Comparison of ENCODE assay signal across 10 cellular contexts in the genomic region with DNA sequence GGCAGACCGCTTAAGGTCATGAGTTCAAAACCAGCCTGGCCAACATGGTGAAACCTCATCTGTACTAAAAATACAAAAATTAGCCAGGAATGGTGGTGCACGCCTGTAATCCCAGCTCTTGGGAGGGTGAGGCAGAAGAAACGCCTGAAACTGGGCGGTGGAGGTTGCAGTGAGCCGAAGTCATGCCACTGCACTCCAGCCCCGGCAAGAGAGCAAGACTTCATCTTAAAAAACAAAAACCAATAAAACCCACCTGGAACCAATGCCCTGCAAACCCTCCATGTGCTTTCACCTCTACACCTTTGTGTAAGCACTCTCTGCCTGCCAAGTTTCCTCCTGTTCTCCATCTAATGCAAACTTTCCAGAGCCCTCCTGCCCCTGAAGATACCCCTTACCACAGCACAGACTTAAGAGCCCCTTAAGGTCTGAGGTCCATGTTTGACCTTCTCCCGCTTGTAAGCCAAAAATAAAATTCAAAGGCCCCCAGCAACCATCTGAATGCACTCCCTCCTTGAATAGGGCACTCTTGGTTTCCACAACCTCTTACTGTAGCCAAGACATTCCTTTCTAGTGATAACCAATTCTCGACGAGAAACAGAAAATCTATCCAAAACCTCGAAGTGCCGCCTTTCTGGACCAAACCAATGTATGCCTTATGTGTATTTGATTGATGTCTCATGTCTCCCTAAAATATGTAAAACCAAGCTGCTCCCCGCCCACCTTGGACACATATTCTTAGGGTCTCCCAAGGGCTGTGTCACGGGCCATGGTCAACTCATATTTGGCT. TPM values are rescaled to one million over a fixed set of nuclear protein-coding genes. Genes with fewer than 3 reads are reported as not detected.
DNase-seq lines count a peak whose midpoint lies in the region; ATAC-seq and TF ChIP-seq lines count a peak whose summit lies in the region.
"Had no signal": no experiment of that assay in that cellular context is flagged by ENCODE, and none has a peak within 500 bp of the region (broad histone marks: within the 10 kb centered on the region; RNA-seq: fewer than 3 reads in every experiment).

No MANE protein-coding gene starts in this region.

- H2AFZ ChIP-seq in osteoblast (ENCODE audit: low read length): no peak overlapping the region

- H3K27me3 ChIP-seq in MG63 (no peaks in the 10 kb centered on the region), osteoblast (ENCODE audit: insufficient read depth, low read length) (no peaks in the 10 kb centered on the region)
- H3K27me3 ChIP-seq: spleen, suprapubic skin had no signal

- peaks cover 55% of the 10 kb centered on the region for H3K79me2 ChIP-seq in osteoblast (ENCODE audit: insufficient read depth, low read length)

- H3K9me3 Mint-ChIP-seq in central memory CD8-positive, alpha-beta T cell: no peaks in the 10 kb centered on the region

- no peak overlapping the region for H3K27ac ChIP-seq in osteoblast (ENCODE audit: low read depth, low read length)
- H3K27ac ChIP-seq: suprapubic skin had no signal

- no peak for TF ChIP-seq CTCF in osteoblast (IDR thresholded peaks at IDR 0.05; ENCODE audit: extremely low read depth, low read depth, low read length)

- no peak for ATAC-seq in central memory CD8-positive, alpha-beta T cell (replicated peaks; ENCODE audit: extremely low read depth, poor library complexity, severe bottlenecking)
- ATAC-seq: left ventricle myocardium superior had no signal

- H3K9me3 ChIP-seq in MG63 (no peaks in the 10 kb centered on the region), osteoblast (ENCODE audit: low read depth, low read length) (no peaks in the 10 kb centered on the region)
- H3K9me3 ChIP-seq: spleen, suprapubic skin had no signal

- peaks cover 75% of the 10 kb centered on the region for H4K20me1 ChIP-seq in osteoblast (ENCODE audit: insufficient read depth, low read length)

- peaks cover 69% of the 10 kb centered on the region for H3K36me3 Mint-ChIP-seq in central memory CD8-positive, alpha-beta T cell (ENCODE audit: insufficient read depth)

- H3K36me3 ChIP-seq in MG63 (peaks cover 78% of the 10 kb centered on the region), osteoblast (ENCODE audit: insufficient read depth, low read length) (peaks cover 68% of the 10 kb centered on the region)

- H3K4me3 Mint-ChIP-seq in central memory CD8-positive, alpha-beta T cell: peak overlapping the region; percentile 91

- peak; percentile 33 for DNase-seq in EL
- DNase-seq in MG63: no peak
- DNase-seq in central memory CD8-positive, alpha-beta T cell (ENCODE audit: low spot score in 2 of 2): no peak
- no peak for DNase-seq in osteoblast (ENCODE audit: insufficient read length, low spot score, missing footprints)
- no peak for DNase-seq in stimulated activated CD4-positive, alpha-beta T cell treated with anti-CD3 and anti-CD28 coated beads, Interleukin-4, amount 100 ng/mL, for 1 hour
- DNase-seq in CD1c-positive myeloid dendritic cell (ENCODE audit: extremely low spot score): no peak
- no peak for DNase-seq in activated gamma-delta T cell treated with Interleukin-2 at 50 U/mL for 16 hours
- DNase-seq: left ventricle myocardium superior, spleen had no signal

- H3K4me2 ChIP-seq in osteoblast (ENCODE audit: insufficient read depth, low read length): peak overlapping the region; percentile 97

- H3K27me3 Mint-ChIP-seq in central memory CD8-positive, alpha-beta T cell: no peaks in the 10 kb centered on the region

- H3K4me1 Mint-ChIP-seq in central memory CD8-positive, alpha-beta T cell: peaks cover 46% of the 10 kb centered on the region

- peak overlapping the region; percentile 99 for H3K27ac Mint-ChIP-seq in central memory CD8-positive, alpha-beta T cell (ENCODE audit: low read depth)

- peaks cover 36% of the 10 kb centered on the region for H3K4me1 ChIP-seq in osteoblast (ENCODE audit: insufficient read depth, low read length)

- peak overlapping the region; percentile 81 for H3K4me3 ChIP-seq in MG63
- peak overlapping the region; percentile 17 for H3K4me3 ChIP-seq in osteoblast (ENCODE audit: insufficient read depth, low read length)
- H3K4me3 ChIP-seq: suprapubic skin had no signal

RNA-seq across cellular contexts. Expression of a gene that starts 3.0 kb away (rescaled TPM):
- 1,545 and 2,409 TPM in 2 replicates for total RNA-seq in MG63 (2014; rRNA removed; shearing (Covaris generic); ENCODE audit: low replicate concordance)
- total RNA-seq in osteoblast: 524 and 1,095 TPM in 2 replicates

RNA-seq across cellular contexts. Expression of a gene that starts 41.9 kb away (rescaled TPM):
- 0.23 TPM in 1 of 2 replicates, not detected in the other for total RNA-seq in MG63 (2014; rRNA removed; shearing (Covaris generic); ENCODE audit: low replicate concordance)
- 1.2 and 1.4 TPM in 2 replicates for total RNA-seq in osteoblast
